8 cellular contexts compared by ENCODE assay signal in the genomic region with DNA sequence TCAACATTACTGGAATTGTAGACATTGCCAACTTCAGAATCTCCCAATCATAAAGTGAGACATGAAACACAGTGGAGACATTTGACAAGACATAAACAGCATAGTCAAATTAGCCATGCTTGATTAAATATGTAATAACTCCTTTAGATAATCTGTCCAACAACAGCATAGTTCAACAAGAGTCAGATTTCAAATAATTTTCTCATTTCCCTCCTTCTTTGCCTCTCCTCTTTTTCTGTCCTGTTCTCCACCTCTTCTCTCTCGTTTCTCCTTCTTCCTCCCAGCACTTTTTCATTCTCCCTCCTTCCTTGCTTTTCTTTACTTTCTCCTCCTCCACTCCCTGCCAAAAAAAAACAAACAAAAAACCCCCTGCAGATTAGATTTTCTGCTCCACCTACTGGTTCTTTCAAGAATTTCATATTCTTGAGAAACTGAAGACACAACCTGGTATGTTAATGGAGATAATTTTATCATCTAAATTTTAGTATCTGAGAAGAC. TPM values are rescaled to one million over a fixed set of nuclear protein-coding genes. Genes with fewer than 3 reads are reported as not detected.
DNase-seq lines count a peak whose midpoint lies in the region; ATAC-seq, FAIRE-seq and TF ChIP-seq lines count a peak whose summit lies in the region.

No MANE protein-coding gene starts in this region.

- 6 to 10% methylated on average over 1 of the region's 1 CpG for WGBS in testis, 2 donors

- no peaks in the 10 kb centered on the region for H3K27me3 ChIP-seq in CD8-positive, alpha-beta memory T cell (ENCODE audit: insufficient read depth, low read length, poor library complexity, severe bottlenecking)
- no peaks in the 10 kb centered on the region for H3K27me3 ChIP-seq in testis

- peaks cover 0 to 2% (median 0%) of the 10 kb centered on the region in 5 donors for H3K9me3 Mint-ChIP-seq in CD8-positive, alpha-beta memory T cell

- peak in 1 of 5 donors; percentile 37 for DNase-seq in CD8-positive, alpha-beta memory T cell
- DNase-seq in kidney, result no peak
- no peak for DNase-seq in activated CD4-positive, alpha-beta T cell treated with anti-CD3 and anti-CD28 coated beads for 48 hours
- no peak for DNase-seq in NCI-H1436 (lab: John Stamatoyannopoulos, UW)
- no peak for DNase-seq in testis

- H3K36me3 Mint-ChIP-seq in CD8-positive, alpha-beta memory T cell, result peaks cover 0 to 29% (median 11%) of the 10 kb centered on the region in 3 donors

- ATAC-seq in GM18870 (IDR thresholded peaks at IDR 0.05; ENCODE audit: unreplicated experiment) (peak; percentile 42), HG03159 (IDR thresholded peaks at IDR 0.05; ENCODE audit: unreplicated experiment) (peak; percentile 64)

- TF ChIP-seq POLR2A in testis (IDR thresholded peaks at IDR 0.05), result no peak

- H3K9ac ChIP-seq in kidney (ENCODE audit: low read length in 2 of 2), result no peak overlapping the region

- FAIRE-seq in TTC549 (lab: Jason Lieb, UNC) (peak; percentile 70), kidney (lab: Jason Lieb, UNC) (peak; percentile 41)

- POLR2A ChIA-PET in CD8-positive, alpha-beta memory T cell (lab: Charles Lee), result interaction anchor here (0.9 to 3.6 kb wide), 7 partner anchors 9 to 60 kb away, joined by 3 to 17 read pairs (median 5); a partner anchor contains a TSS

- CTCF ChIA-PET in CD8-positive, alpha-beta memory T cell (lab: Charles Lee), result interaction anchor here (0.8 to 3.6 kb wide), 19 partner anchors 9 to 534 kb away, joined by 3 to 35 read pairs (median 4); a partner anchor contains a TSS

- H3K36me3 ChIP-seq in CD8-positive, alpha-beta memory T cell (ENCODE audit: insufficient read depth, low read length), result peaks cover 9% of the 10 kb centered on the region
- H3K36me3 ChIP-seq in kidney (ENCODE audit: control insufficient read depth in 1 of 2, insufficient read depth in 2 of 2, low read length in 2 of 2), result peaks cover 5 to 7% of the 10 kb centered on the region in 2 donors
- no peaks in the 10 kb centered on the region for H3K36me3 ChIP-seq in testis (ENCODE audit: low read depth, missing control alignments)

- H3K4me3 Mint-ChIP-seq in CD8-positive, alpha-beta memory T cell, result peak overlapping the region in 5 of 7 donors; percentile 19 to 67 (median 54)

- TF ChIP-seq CTCF in kidney (IDR thresholded peaks at IDR 0.05; ENCODE audit: borderline replicate concordance, extremely low read depth, insufficient read depth) (no peak), testis (IDR thresholded peaks at IDR 0.05) (peak in 1 of 3 experiments; percentile 20)

- H3K4me3 ChIP-seq in CD8-positive, alpha-beta memory T cell (ENCODE audit: low read length), result no peak overlapping the region
- no peak overlapping the region for H3K4me3 ChIP-seq in kidney (ENCODE audit: low read length in 2 of 2)
- H3K4me3 ChIP-seq in testis, result no peak overlapping the region

- intact Hi-C loops in kidney (cut with DNase I) (no loop called here), testis (cut with DNase I; ENCODE audit: low total_unique reads) (no loop called here)

- H3K27ac ChIP-seq in CD8-positive, alpha-beta memory T cell (ENCODE audit: low read depth, low read length), result no peak overlapping the region
- H3K27ac ChIP-seq in kidney (ENCODE audit: low read depth in 2 of 2, low read length in 2 of 2) (no peak overlapping the region), testis (no peak overlapping the region)

- H3K27ac Mint-ChIP-seq in CD8-positive, alpha-beta memory T cell, result peak overlapping the region; percentile 47 to 95 (median 80)

- peaks cover 31 to 63% (median 56%) of the 10 kb centered on the region in 3 donors for H3K4me1 Mint-ChIP-seq in CD8-positive, alpha-beta memory T cell

- peaks cover 2% of the 10 kb centered on the region for H3K4me1 ChIP-seq in CD8-positive, alpha-beta memory T cell (ENCODE audit: insufficient read depth, low read length)
- H3K4me1 ChIP-seq in kidney (ENCODE audit: control insufficient read depth in 1 of 2, insufficient read depth in 1 of 2, low read depth in 1 of 2, low read length in 2 of 2) (no peaks in the 10 kb centered on the region), testis (no peaks in the 10 kb centered on the region)

- no peaks in the 10 kb centered on the region for H3K27me3 Mint-ChIP-seq in CD8-positive, alpha-beta memory T cell

- H3K9me3 ChIP-seq in CD8-positive, alpha-beta memory T cell (ENCODE audit: low read length), result no peaks in the 10 kb centered on the region
- H3K9me3 ChIP-seq in kidney (ENCODE audit: control insufficient read depth in 1 of 2, low read length in 2 of 2) (no peaks in the 10 kb centered on the region), testis (no peaks in the 10 kb centered on the region)

RNA-seq across cellular contexts. Expression of a gene that starts 20.1 kb away (rescaled TPM):
- 10 to 100 TPM; 76.3 to 79.9 TPM for total RNA-seq in CD8-positive, alpha-beta memory T cell
- polyA plus RNA-seq in CD8-positive, alpha-beta memory T cell, result 6.4 TPM
- total RNA-seq in kidney (13.7 TPM), testis (10 to 100 TPM; 21.7 to 25.4 TPM)
- polyA plus RNA-seq in kidney (ENCODE audit: insufficient read depth, low read depth, low replicate concordance) (6.6 TPM), testis (ENCODE audit: insufficient read depth, low read depth, low replicate concordance) (9.3 TPM)

RNA-seq across cellular contexts. Expression of a gene that starts 41.5 kb away (rescaled TPM):
- 10 to 100 TPM; 15.6 to 17.0 TPM for total RNA-seq in CD8-positive, alpha-beta memory T cell
- polyA plus RNA-seq in CD8-positive, alpha-beta memory T cell, result 7.7 TPM
- not detected for total RNA-seq in kidney
- polyA plus RNA-seq in kidney (ENCODE audit: insufficient read depth, low read depth, low replicate concordance), result not detected
- not detected for total RNA-seq in testis
- polyA plus RNA-seq in testis (ENCODE audit: insufficient read depth, low read depth, low replicate concordance), result 0.34 TPM

RNA-seq across cellular contexts. Expression of a gene that starts 50.6 kb away (rescaled TPM):
- 100 to 1,000 TPM; 299 to 315 TPM for total RNA-seq in CD8-positive, alpha-beta memory T cell
- 210 TPM for polyA plus RNA-seq in CD8-positive, alpha-beta memory T cell
- 77.2 TPM for total RNA-seq in kidney
- polyA plus RNA-seq in kidney (ENCODE audit: insufficient read depth, low read depth, low replicate concordance), result 35.8 TPM
- total RNA-seq in testis, result 100 to 1,000 TPM; 150 to 162 TPM
- polyA plus RNA-seq in testis (ENCODE audit: insufficient read depth, low read depth, low replicate concordance), result 207 TPM

Comparison
In these comparisons a context has a peak if more than half of its experiments do, and no peak if none do; other contexts are left out.
1. RNA of a gene that starts 41.5 kb away (total RNA-seq): 15.6 to 17.0 TPM in CD8-positive, alpha-beta memory T cell; not detected in kidney (single experiment) and not detected in testis; every median in the first group is over 10 times any median in the second.